Comparison of ENCODE assay signal across 8 cellular contexts in the genomic region with DNA sequence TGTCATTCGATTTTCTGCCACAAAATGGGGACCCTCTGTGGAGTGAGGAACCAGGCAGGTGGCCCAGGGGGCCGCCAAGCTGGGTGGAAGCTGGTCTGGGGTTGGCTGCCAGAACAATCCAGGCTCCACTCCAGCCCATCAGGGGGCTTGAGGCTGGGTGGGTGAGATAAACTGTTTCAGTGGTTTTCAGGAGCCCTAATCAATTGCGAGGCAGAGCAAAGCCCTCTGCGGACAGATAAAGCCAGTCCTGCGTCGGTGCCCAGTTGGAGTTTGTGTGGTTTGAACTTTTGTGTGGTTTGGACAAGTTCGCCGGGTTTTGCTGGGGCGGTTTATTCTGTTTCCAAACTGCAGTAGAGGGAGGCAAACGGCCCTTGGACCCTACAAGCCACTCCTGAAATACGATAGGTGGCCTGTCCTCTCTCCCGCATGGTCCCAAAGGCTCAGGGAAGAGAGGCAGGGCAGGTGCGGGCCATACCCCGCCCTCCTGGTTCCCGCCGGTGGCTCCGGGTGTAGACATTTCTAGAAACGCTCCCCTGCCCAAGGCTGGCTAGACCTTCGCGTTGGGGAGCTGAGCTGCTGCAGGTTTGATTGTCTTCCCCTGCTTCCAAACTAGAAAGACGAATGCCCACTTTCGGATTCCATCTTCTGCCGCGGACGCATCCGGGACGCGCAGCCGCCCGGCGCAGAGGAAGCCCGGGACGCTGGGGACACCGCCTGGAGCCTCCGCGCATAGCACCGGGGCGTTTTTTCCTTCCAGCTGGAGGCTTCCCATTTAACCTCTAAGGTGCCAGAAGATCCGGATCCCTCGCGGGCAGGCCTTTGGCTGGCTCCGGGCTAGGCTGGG.
DNase-seq lines count a peak whose midpoint lies in the region; ATAC-seq and TF ChIP-seq lines count a peak whose summit lies in the region.

No MANE protein-coding gene starts in this region.

- peak overlapping the region; percentile 53 for H3K4me3 ChIP-seq in Jurkat, Clone E6-1 (ENCODE audit: low read length)
- H3K4me3 ChIP-seq in transverse colon, result peak overlapping the region in 3 of 4 donors; percentile 31 to 55 (median 40)

- TF ChIP-seq POLR2A in transverse colon (IDR thresholded peaks at IDR 0.05), result no peak

- peak overlapping the region; percentile 63 to 72 (median 70) for H3K27ac ChIP-seq in transverse colon

- no peak for ATAC-seq in GM18517 (IDR thresholded peaks at IDR 0.05; ENCODE audit: unreplicated experiment)

- peaks cover 0 to 9% (median 3%) of the 10 kb centered on the region in 4 donors for H3K4me1 ChIP-seq in transverse colon

- TF ChIP-seq CTCF in transverse colon (IDR thresholded peaks at IDR 0.05), result peak; percentile 55 to 69 (median 60)

- in situ Hi-C loops in transverse colon (cut with MboI; ENCODE audit: low pct_ligation_motif_present in 1 of 4, low pct_unique_long_range_greater_than_20kb in 1 of 4, low sequenced_read_pairs in 3 of 4), result loop anchor here in 1 of 4 donors (10.0 kb wide), 1 partner anchor 82 kb away; no protein-coding TSS in a partner anchor

- DNase-seq in EH (ENCODE audit: low read depth) (peak; percentile 69), SHP77 (lab: John Stamatoyannopoulos, UW) (peak; percentile 12 to 34), glomerular visceral epithelial cell (ENCODE audit: extremely low spot score) (peak; percentile 59), occipital lobe (lab: John Stamatoyannopoulos, UW) (peak; percentile 50), transverse colon (peak; percentile 73)
- peak; percentile 28 for DNase-seq in Jurkat, Clone E6-1 (ENCODE audit: low read depth, low spot score)
- peak; percentile 56 for DNase-seq in activated naive CD4-positive, alpha-beta T cell treated with anti-CD3 and anti-CD28 coated beads, Interleukin-2, amount 50 U/mL, for 16 hours

- 32% methylated on average over 41 of the region's 42 CpGs; no CpG with 5 or more reads in 1 of the 2 donors for WGBS in transverse colon (ENCODE audit: low coverage in 1 of 2), 2 donors

- no peaks in the 10 kb centered on the region for H3K36me3 ChIP-seq in transverse colon

- H3K27me3 ChIP-seq in transverse colon, result no peaks in the 10 kb centered on the region

- H3K9me3 ChIP-seq in transverse colon, result no peaks in the 10 kb centered on the region

- TF ChIP-seq EP300 in transverse colon (IDR thresholded peaks at IDR 0.05; ENCODE audit: low read depth), result no peak

- intact Hi-C loops in transverse colon (cut with DNase I; ENCODE audit: low total_unique reads), result no loop called here

Comparison
In these comparisons a context has a peak if more than half of its experiments do, and no peak if none do; other contexts are left out.
1. DNase-seq: peak in every context shown above with its lines; median percentile 73 in transverse colon; 69 in EH; 59 in glomerular visceral epithelial cell; 56 in activated naive CD4-positive, alpha-beta T cell treated with anti-CD3 and anti-CD28 coated beads, Interleukin-2, amount 50 U/mL, for 16 hours; 50 in occipital lobe; 28 in Jurkat, Clone E6-1; 23 in SHP77.